In genomic region chr13:31119966-31120733, GRCh38 we compare ENCODE assay signal across 1 cellular context.
TF ChIP-seq lines count a peak whose summit lies in the region.

No MANE protein-coding gene starts in this region.

TF ChIP-seq in WTC11, 78 proteins besides CTCF, POLR2A, EP300 and RAD21 (continued from another document):
- TF ChIP-seq PRDM15 (CRISPR knock-in tag; IDR thresholded peaks at IDR 0.05) = no peak
TF ChIP-seq in WTC11: peak in this region for 1.
